1 cellular context compared by ENCODE assay signal in the genomic region with DNA sequence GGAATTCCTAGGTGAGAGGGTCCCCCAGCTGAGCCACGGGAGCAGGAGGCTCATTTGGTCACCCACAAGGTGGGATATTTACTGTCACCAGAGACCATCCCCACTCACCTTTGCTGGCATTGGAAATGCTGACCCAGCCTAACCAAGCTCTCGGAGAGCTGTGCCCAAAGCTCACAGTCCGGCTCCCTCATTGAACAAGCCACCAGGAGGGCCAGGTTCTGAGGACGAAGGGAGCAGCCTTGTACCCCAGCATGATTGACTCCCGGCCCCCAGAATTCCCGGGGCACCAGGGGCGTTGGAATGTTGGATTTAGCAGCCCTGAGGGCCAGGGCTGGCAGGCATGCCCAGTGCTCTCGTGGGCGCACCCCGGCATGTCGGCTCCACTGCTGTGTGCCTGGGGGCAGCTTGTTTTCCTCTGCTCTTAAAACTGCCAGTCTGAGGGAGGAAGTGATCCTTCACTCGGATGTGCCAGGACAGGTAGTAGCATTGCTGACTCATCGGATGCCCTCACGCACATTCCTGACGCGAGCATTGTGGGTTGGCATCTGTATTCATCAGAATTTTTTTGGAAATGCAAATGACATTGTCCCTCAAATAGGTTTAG.
TF ChIP-seq lines count a peak whose summit lies in the region.

No MANE protein-coding gene starts in this region.

TF ChIP-seq in H1, 55 proteins besides CTCF, POLR2A, EP300 and RAD21:
- TF ChIP-seq NRF1 (IDR thresholded peaks at IDR 0.05; ENCODE audit: low read depth, low read length) = no peak
- peak; percentile 58; the same call in 1 of the 2 replicates for TF ChIP-seq MAFK (IDR thresholded peaks at IDR 0.05; ENCODE audit: low read depth, low read length)
